In genomic region chr3:15805756-15806266, GRCh38 we compare ENCODE assay signal across 9 cellular contexts. TPM values are rescaled to one million over a fixed set of nuclear protein-coding genes. Genes with fewer than 3 reads are reported as not detected.
A peak's percentile ranks its signal among the peaks of the same experiment; 100 is the strongest.
DNase-seq lines count a peak whose midpoint lies in the region; ATAC-seq, FAIRE-seq and TF ChIP-seq lines count a peak whose summit lies in the region.
"Had no signal": no experiment of that assay in that cellular context is flagged by ENCODE, and none has a peak within 500 bp of the region (broad histone marks: within the 10 kb centered on the region; RNA-seq: fewer than 3 reads in every experiment).

No MANE protein-coding gene starts in this region.

- no peak for TF ChIP-seq CTCF in mesothelial cell of epicardium (IDR thresholded peaks at IDR 0.05; ENCODE audit: unreplicated experiment)

- DNase-seq in mesothelial cell of epicardium (ENCODE audit: low spot score in 2 of 2, unreplicated experiment in 2 of 2) (no peak), inferior parietal cortex (ENCODE audit: extremely low spot score) (no peak), islet precursor cell (no peak), mucosa of gallbladder (ENCODE audit: low spot score) (no peak)

- H3K36me3 Mint-ChIP-seq in T-helper 1 cell treated with Interleukin-12 subunit alpha and Interleukin-12 subunit beta and Interleukin-4 antibody, amounts not matched to agents 30 μg/mL and 1 μg/mL, for 36 hours (ENCODE audit: low read depth): peaks cover 19% of the 10 kb centered on the region
- no peaks in the 10 kb centered on the region for H3K36me3 Mint-ChIP-seq in mesothelial cell of epicardium

- peaks cover 4% of the 10 kb centered on the region for H3K9me3 Mint-ChIP-seq in T-helper 1 cell treated with Interleukin-12 subunit alpha and Interleukin-12 subunit beta and Interleukin-4 antibody, amounts not matched to agents 30 μg/mL and 1 μg/mL, for 36 hours
- H3K9me3 Mint-ChIP-seq in mesothelial cell of epicardium: no peaks in the 10 kb centered on the region
- H3K9me3 Mint-ChIP-seq: brain had no signal

- peak; percentile 81 for ATAC-seq in GM19035 (IDR thresholded peaks at IDR 0.05; ENCODE audit: unreplicated experiment)
- peak; percentile 57 for ATAC-seq in HG03135 (IDR thresholded peaks at IDR 0.05; ENCODE audit: unreplicated experiment)

- FAIRE-seq in A204.1 (lab: Jason Lieb, UNC): peak; percentile 76

- peak overlapping the region; percentile 7 for H3K27ac Mint-ChIP-seq in T-helper 1 cell treated with Interleukin-12 subunit alpha and Interleukin-12 subunit beta and Interleukin-4 antibody, amounts not matched to agents 30 μg/mL and 1 μg/mL, for 36 hours
- H3K27ac Mint-ChIP-seq in mesothelial cell of epicardium: peak overlapping the region; percentile 32
- H3K27ac Mint-ChIP-seq: brain had no signal

- H3K4me1 Mint-ChIP-seq in T-helper 1 cell treated with Interleukin-12 subunit alpha and Interleukin-12 subunit beta and Interleukin-4 antibody, amounts not matched to agents 30 μg/mL and 1 μg/mL, for 36 hours (ENCODE audit: low read depth): peaks cover 54% of the 10 kb centered on the region
- peaks cover 37% of the 10 kb centered on the region for H3K4me1 Mint-ChIP-seq in mesothelial cell of epicardium

- H3K4me3 Mint-ChIP-seq in T-helper 1 cell treated with Interleukin-12 subunit alpha and Interleukin-12 subunit beta and Interleukin-4 antibody, amounts not matched to agents 30 μg/mL and 1 μg/mL, for 36 hours: no peak overlapping the region
- no peak overlapping the region for H3K4me3 Mint-ChIP-seq in mesothelial cell of epicardium
- H3K4me3 Mint-ChIP-seq: brain had no signal

- H3K27me3 Mint-ChIP-seq in T-helper 1 cell treated with Interleukin-12 subunit alpha and Interleukin-12 subunit beta and Interleukin-4 antibody, amounts not matched to agents 30 μg/mL and 1 μg/mL, for 36 hours (ENCODE audit: low read depth): no peaks in the 10 kb centered on the region
- no peaks in the 10 kb centered on the region for H3K27me3 Mint-ChIP-seq in mesothelial cell of epicardium (ENCODE audit: low read depth)

RNA-seq across cellular contexts. Expression of gene ANKRD28, which starts 8.0 kb away (rescaled TPM):
- total RNA-seq in mesothelial cell of epicardium (43.7 to 45.0 TPM (median 44.0 TPM) in 3 replicates), mucosa of gallbladder (36.6 TPM)
